In the genomic region with DNA sequence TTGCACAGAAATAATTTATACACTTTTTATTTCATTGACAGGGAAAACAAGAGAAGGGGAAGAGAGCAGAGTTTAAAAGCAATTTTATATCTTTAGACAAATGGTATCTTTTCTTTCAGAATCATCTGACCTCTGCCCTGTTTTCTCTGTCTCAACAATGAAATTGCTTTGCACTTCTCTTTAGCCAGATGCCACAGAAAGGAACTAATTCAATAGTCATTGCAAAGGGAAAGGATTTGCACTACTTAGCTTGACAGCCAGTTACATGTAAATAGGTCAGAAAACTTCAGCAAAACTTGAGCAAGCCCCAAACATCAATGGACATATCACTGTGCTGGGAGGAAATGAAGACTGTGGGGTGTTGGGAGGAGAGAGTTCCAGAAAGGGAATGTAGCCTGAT, we compare ENCODE assay signal across 33 cellular contexts.
"Had no signal": no experiment of that assay in that cellular context is flagged by ENCODE, and none has a peak within 500 bp of the region (broad histone marks: within the 10 kb centered on the region; RNA-seq: fewer than 3 reads in every experiment).

No MANE protein-coding gene starts in this region.

- H3K4me3 Mint-ChIP-seq: activated CD4-positive, alpha-beta memory T cell treated with anti-CD3 and anti-CD28 coated beads for 36 hours; activated CD4-positive, alpha-beta T cell treated with anti-CD3 and anti-CD28 coated beads for 36 hours; activated CD4-positive, alpha-beta T cell treated with anti-CD3 and anti-CD28 coated beads, Interleukin-2, amount 10 ng/mL, durations not matched to agents 24 days and 14 days; activated CD8-positive, alpha-beta memory T cell treated with anti-CD3 and anti-CD28 coated beads, Interleukin-2, amount 10 ng/mL, durations not matched to agents 7 days and 5 days; activated CD8-positive, alpha-beta T cell treated with anti-CD3 and anti-CD28 coated beads, Interleukin-2, amount 10 ng/mL, durations not matched to agents 7 days and 5 days; activated naive CD4-positive, alpha-beta T cell treated with anti-CD3 and anti-CD28 coated beads for 36 hours; activated naive CD4-positive, alpha-beta T cell treated with anti-CD3 and anti-CD28 coated beads, Interleukin-2, amount 50 U/mL, for 24 hours; activated naive CD8-positive, alpha-beta T cell treated with anti-CD3 and anti-CD28 coated beads for 36 hours; activated naive CD8-positive, alpha-beta T cell treated with anti-CD3 and anti-CD28 coated beads, Interleukin-2, amount 50 U/mL, for 24 hours; activated T-helper 1 cell treated with anti-CD3 and anti-CD28 coated beads, Interleukin-12 subunit alpha, Interleukin-12 subunit beta, Interleukin-2, Interleukin-4 antibody, amounts not matched to agents 30 ng/mL and 10 ng/mL and 1 ng/mL, durations not matched to agents 14 hours and 24 hours and 36 hours had no signal

- H3K9me3 Mint-ChIP-seq: activated naive CD8-positive, alpha-beta T cell treated with anti-CD3 and anti-CD28 coated beads, Interleukin-2, amount 50 U/mL, for 24 hours had no signal

- H3K4me3 ChIP-seq: adrenal gland, body of pancreas, esophagus muscularis mucosa, gastrocnemius medialis, heart left ventricle had no signal

- H3K36me3 ChIP-seq: adrenal gland, esophagus muscularis mucosa, gastrocnemius medialis, heart left ventricle had no signal

- H3K4me1 ChIP-seq: adrenal gland, body of pancreas, esophagus muscularis mucosa, foreskin keratinocyte, gastrocnemius medialis, heart left ventricle had no signal

- H3K9me3 ChIP-seq: adrenal gland had no signal

- FAIRE-seq: colon had no signal

- H3K27ac ChIP-seq: adrenal gland, body of pancreas, esophagus muscularis mucosa, foreskin keratinocyte, gastrocnemius medialis, heart left ventricle had no signal

- H3K27ac Mint-ChIP-seq: activated CD4-positive, alpha-beta memory T cell treated with anti-CD3 and anti-CD28 coated beads for 36 hours; activated CD4-positive, alpha-beta T cell treated with anti-CD3 and anti-CD28 coated beads for 36 hours; activated CD4-positive, alpha-beta T cell treated with anti-CD3 and anti-CD28 coated beads, Interleukin-2, amount 10 ng/mL, durations not matched to agents 24 days and 14 days; activated CD8-positive, alpha-beta memory T cell treated with anti-CD3 and anti-CD28 coated beads, Interleukin-2, amount 10 ng/mL, durations not matched to agents 7 days and 5 days; activated CD8-positive, alpha-beta T cell treated with anti-CD3 and anti-CD28 coated beads, Interleukin-2, amount 10 ng/mL, durations not matched to agents 7 days and 5 days; activated naive CD4-positive, alpha-beta T cell treated with anti-CD3 and anti-CD28 coated beads for 36 hours; activated naive CD4-positive, alpha-beta T cell treated with anti-CD3 and anti-CD28 coated beads, Interleukin-2, amount 50 U/mL, for 24 hours; activated naive CD8-positive, alpha-beta T cell treated with anti-CD3 and anti-CD28 coated beads for 36 hours; activated naive CD8-positive, alpha-beta T cell treated with anti-CD3 and anti-CD28 coated beads, Interleukin-2, amount 50 U/mL, for 24 hours; activated T-helper 1 cell treated with anti-CD3 and anti-CD28 coated beads, Interleukin-12 subunit alpha, Interleukin-12 subunit beta, Interleukin-2, Interleukin-4 antibody, amounts not matched to agents 30 ng/mL and 10 ng/mL and 1 ng/mL, durations not matched to agents 14 hours and 24 hours and 36 hours; activated T-helper 2 cell treated with anti-CD3 and anti-CD28 coated beads, Interferon-gamma antibody, Interleukin-2, Interleukin-4, amounts not matched to agents 10 μg/mL and 5 μg/mL and 100 μg/mL, durations not matched to agents 14 hours and 24 hours and 36 hours had no signal

- ATAC-seq: activated CD4-positive, alpha-beta T cell treated with anti-CD3 and anti-CD28 coated beads for 36 hours; activated CD8-positive, alpha-beta memory T cell treated with anti-CD3 and anti-CD28 coated beads, Interleukin-2, amount 10 ng/mL, durations not matched to agents 7 days and 5 days; activated CD8-positive, alpha-beta T cell treated with anti-CD3 and anti-CD28 coated beads, Interleukin-2, amount 10 ng/mL, durations not matched to agents 7 days and 5 days; activated naive CD8-positive, alpha-beta T cell treated with anti-CD3 and anti-CD28 coated beads, Interleukin-2, amount 50 U/mL, for 24 hours; body of pancreas; foreskin keratinocyte; gastrocnemius medialis; heart left ventricle had no signal

- H3K27me3 Mint-ChIP-seq: activated CD4-positive, alpha-beta memory T cell treated with anti-CD3 and anti-CD28 coated beads for 36 hours; activated CD4-positive, alpha-beta T cell treated with anti-CD3 and anti-CD28 coated beads for 36 hours; activated CD4-positive, alpha-beta T cell treated with anti-CD3 and anti-CD28 coated beads, Interleukin-2, amount 10 ng/mL, durations not matched to agents 24 days and 14 days; activated CD8-positive, alpha-beta memory T cell treated with anti-CD3 and anti-CD28 coated beads, Interleukin-2, amount 10 ng/mL, durations not matched to agents 7 days and 5 days; activated naive CD4-positive, alpha-beta T cell treated with anti-CD3 and anti-CD28 coated beads, Interleukin-2, amount 50 U/mL, for 24 hours; activated naive CD8-positive, alpha-beta T cell treated with anti-CD3 and anti-CD28 coated beads for 36 hours; activated naive CD8-positive, alpha-beta T cell treated with anti-CD3 and anti-CD28 coated beads, Interleukin-2, amount 50 U/mL, for 24 hours had no signal

- H3K36me3 Mint-ChIP-seq: activated CD4-positive, alpha-beta memory T cell treated with anti-CD3 and anti-CD28 coated beads for 36 hours; activated CD8-positive, alpha-beta memory T cell treated with anti-CD3 and anti-CD28 coated beads, Interleukin-2, amount 10 ng/mL, durations not matched to agents 7 days and 5 days; activated naive CD4-positive, alpha-beta T cell treated with anti-CD3 and anti-CD28 coated beads, Interleukin-2, amount 50 U/mL, for 24 hours; activated naive CD8-positive, alpha-beta T cell treated with anti-CD3 and anti-CD28 coated beads for 36 hours had no signal

- H3K27me3 ChIP-seq: adrenal gland, body of pancreas, esophagus muscularis mucosa, foreskin keratinocyte, gastrocnemius medialis, heart left ventricle had no signal

- H3K4me1 Mint-ChIP-seq: activated CD4-positive, alpha-beta T cell treated with anti-CD3 and anti-CD28 coated beads for 36 hours; activated CD4-positive, alpha-beta T cell treated with anti-CD3 and anti-CD28 coated beads, Interleukin-2, amount 10 ng/mL, durations not matched to agents 24 days and 14 days; activated CD8-positive, alpha-beta memory T cell treated with anti-CD3 and anti-CD28 coated beads, Interleukin-2, amount 10 ng/mL, durations not matched to agents 7 days and 5 days; activated naive CD4-positive, alpha-beta T cell treated with anti-CD3 and anti-CD28 coated beads, Interleukin-2, amount 50 U/mL, for 24 hours; activated naive CD8-positive, alpha-beta T cell treated with anti-CD3 and anti-CD28 coated beads for 36 hours; activated naive CD8-positive, alpha-beta T cell treated with anti-CD3 and anti-CD28 coated beads, Interleukin-2, amount 50 U/mL, for 24 hours had no signal

- DNase-seq: activated CD4-positive, alpha-beta memory T cell treated with anti-CD3 and anti-CD28 coated beads for 36 hours; activated CD4-positive, alpha-beta T cell treated with anti-CD3 and anti-CD28 coated beads for 36 hours; activated CD4-positive, alpha-beta T cell treated with anti-CD3 and anti-CD28 coated beads, Interleukin-2, amount 10 ng/mL, durations not matched to agents 24 days and 14 days; activated CD4-positive, CD25-positive, alpha-beta regulatory T cell; activated CD4-positive, CD25-positive, alpha-beta regulatory T cell treated with anti-CD3 and anti-CD28 coated beads, Interleukin-2, amount 50 U/mL, for 72 hours; activated CD8-positive, alpha-beta memory T cell treated with anti-CD3 and anti-CD28 coated beads, Interleukin-2, amount 10 ng/mL, durations not matched to agents 7 days and 5 days; activated CD8-positive, alpha-beta memory T cell treated with anti-CD3 and anti-CD28 coated beads, Interleukin-2, amount 50 U/mL, for 4 hours; activated CD8-positive, alpha-beta T cell treated with anti-CD3 and anti-CD28 coated beads, Interleukin-2, amount 10 ng/mL, durations not matched to agents 7 days and 5 days; activated effector memory CD4-positive, alpha-beta T cell treated with anti-CD3 and anti-CD28 coated beads, Interleukin-2, amount 50 U/mL, for 16 hours; activated naive CD4-positive, alpha-beta T cell treated with anti-CD3 and anti-CD28 coated beads for 36 hours; activated naive CD8-positive, alpha-beta T cell treated with anti-CD3 and anti-CD28 coated beads for 36 hours; activated naive CD8-positive, alpha-beta T cell treated with anti-CD3 and anti-CD28 coated beads, Interleukin-2, amount 50 U/mL, for 24 hours; activated T-cell treated with anti-CD3 and anti-CD28 coated beads, Interleukin-2, amount 50 U/mL, for 1 hour; activated T-cell treated with anti-CD3 and anti-CD28 coated beads, Interleukin-2, amount 50 U/mL, for 48 hours; adrenal gland; amygdala; aorta; body of pancreas; caudate nucleus; cortex of kidney; dermis blood vessel endothelial cell; effector memory CD4-positive, alpha-beta T cell; erythroblast; foreskin keratinocyte; gastrocnemius medialis; glutamatergic neuron; heart left ventricle; T-helper 2 cell had no signal
